Comparison of ENCODE assay signal across 9 cellular contexts in genomic region chr11:125627236-125627910, GRCh38. TPM values are rescaled to one million over a fixed set of nuclear protein-coding genes. Genes with fewer than 3 reads are reported as not detected.
DNase-seq lines count a peak whose midpoint lies in the region; ATAC-seq and TF ChIP-seq lines count a peak whose summit lies in the region.
"Had no signal": no experiment of that assay in that cellular context is flagged by ENCODE, and none has a peak within 500 bp of the region (broad histone marks: within the 10 kb centered on the region; RNA-seq: fewer than 3 reads in every experiment).

No MANE protein-coding gene starts in this region.

- no peaks in the 10 kb centered on the region for H3K9me3 ChIP-seq in CD4-positive, CD25-positive, alpha-beta regulatory T cell (ENCODE audit: control insufficient read depth in 2 of 2, low read length in 2 of 2)
- H3K9me3 ChIP-seq in HUES6 (ENCODE audit: control insufficient read depth, insufficient read depth, low read depth, low read length) (no peaks in the 10 kb centered on the region), adipocyte (ENCODE audit: control insufficient read depth, low read length) (no peaks in the 10 kb centered on the region), ovary (no peaks in the 10 kb centered on the region)

- H3K4me1 ChIP-seq in CD4-positive, CD25-positive, alpha-beta regulatory T cell (ENCODE audit: control insufficient read depth, insufficient read depth, low read length, poor library complexity, severe bottlenecking) = peaks cover 20% of the 10 kb centered on the region
- H3K4me1 ChIP-seq in HUES6 (ENCODE audit: control insufficient read depth, insufficient read depth, low read length) (peaks cover 12% of the 10 kb centered on the region; the same call in 1 of the 2 replicates), adipocyte (ENCODE audit: control insufficient read depth, insufficient read depth, low read length) (peaks cover 12% of the 10 kb centered on the region), ovary (ENCODE audit: insufficient read depth) (peaks cover 2% of the 10 kb centered on the region)

- H3K9me3 Mint-ChIP-seq in CD4-positive, CD25-positive, alpha-beta regulatory T cell = no peaks in the 10 kb centered on the region

- no peaks in the 10 kb centered on the region for H3K27me3 ChIP-seq in CD4-positive, CD25-positive, alpha-beta regulatory T cell (ENCODE audit: control insufficient read depth, insufficient read depth, low read length)
- H3K27me3 ChIP-seq in HUES6 (ENCODE audit: control insufficient read depth, insufficient read depth, low read length) (no peaks in the 10 kb centered on the region), adipocyte (replicated peaks; ENCODE audit: control insufficient read depth, insufficient read depth, low read length) (no peaks in the 10 kb centered on the region), ovary (no peaks in the 10 kb centered on the region)

- H3K4me3 Mint-ChIP-seq in CD4-positive, CD25-positive, alpha-beta regulatory T cell = peak overlapping the region; percentile 93 to 100 (median 98)

- H3K27ac Mint-ChIP-seq in CD4-positive, CD25-positive, alpha-beta regulatory T cell = peak overlapping the region; percentile 76 to 92 (median 91)

- peak overlapping the region; percentile 96 for H3K9ac ChIP-seq in HUES6 (ENCODE audit: low read length)
- peak overlapping the region; percentile 97 for H3K9ac ChIP-seq in adipocyte (ENCODE audit: low read length)

- peaks cover 18 to 35% (median 31%) of the 10 kb centered on the region in 4 donors for H3K4me1 Mint-ChIP-seq in CD4-positive, CD25-positive, alpha-beta regulatory T cell

- no peak for TF ChIP-seq POLR2A in ovary (IDR thresholded peaks at IDR 0.05)

- TF ChIP-seq CTCF in ovary (IDR thresholded peaks at IDR 0.05) = no peak

- ATAC-seq in CD4-positive, CD25-positive, alpha-beta regulatory T cell (ENCODE audit: low read depth in 2 of 2) = no peak

- no peak for TF ChIP-seq EP300 in ovary (IDR thresholded peaks at IDR 0.05)

- intact Hi-C loops in ovary (cut with DNase I) = loop anchor here in 1 of 4 donors (10.0 kb wide), 1 partner anchor 63 kb away; the partner anchor contains the start of gene EI24

- H3K4me3 ChIP-seq in CD4-positive, CD25-positive, alpha-beta regulatory T cell (ENCODE audit: low read depth, low read length) = peak overlapping the region; percentile 88
- peak overlapping the region; percentile 87 for H3K4me3 ChIP-seq in HUES6 (ENCODE audit: low read depth, low read length)
- peak overlapping the region; percentile 83 for H3K4me3 ChIP-seq in adipocyte (ENCODE audit: low read length)
- no peak overlapping the region for H3K4me3 ChIP-seq in ovary

- peaks cover 3% of the 10 kb centered on the region for H3K36me3 Mint-ChIP-seq in CD4-positive, CD25-positive, alpha-beta regulatory T cell

- H3K27ac ChIP-seq in CD4-positive, CD25-positive, alpha-beta regulatory T cell (ENCODE audit: insufficient read depth, low read length, poor library complexity, severe bottlenecking) = no peak overlapping the region
- H3K27ac ChIP-seq in HUES6 (ENCODE audit: low read depth, low read length) = 0 out of 2 replicates have a peak overlapping the region, but pooled peaks have one; percentile 87
- no peak overlapping the region for H3K27ac ChIP-seq in ovary

- H3K27me3 Mint-ChIP-seq in CD4-positive, CD25-positive, alpha-beta regulatory T cell = peaks cover 4% of the 10 kb centered on the region

- H3K36me3 ChIP-seq in CD4-positive, CD25-positive, alpha-beta regulatory T cell (ENCODE audit: control insufficient read depth, insufficient read depth, low read length) = no peaks in the 10 kb centered on the region
- H3K36me3 ChIP-seq in HUES6 (ENCODE audit: control insufficient read depth, insufficient read depth, low read length) (peaks cover 50% of the 10 kb centered on the region), adipocyte (ENCODE audit: control insufficient read depth, insufficient read depth, low read length, severe bottlenecking) (no peaks in the 10 kb centered on the region), ovary (no peaks in the 10 kb centered on the region)

- WGBS in ovary, 3 donors = 60 to 68% (median 64%) methylated on average over 7 of the region's 7 CpGs

- DNase-seq in CD4-positive, CD25-positive, alpha-beta regulatory T cell = no peak
- DNase-seq in adipocyte (ENCODE audit: low read depth) (peak; percentile 27), kidney tubule cell (ENCODE audit: low spot score) (peak; percentile 4), mucosa of gallbladder (ENCODE audit: low spot score) (no peak), ovary (no peak), NCI-H2196 (lab: John Stamatoyannopoulos, UW; ENCODE audit: unreplicated experiment) (no peak), NCI-H2107 (lab: John Stamatoyannopoulos, UW) (no peak)

RNA-seq across cellular contexts. Expression of gene CHEK1, which starts 2.4 kb away (rescaled TPM):
- 13.2 TPM for total RNA-seq in CD4-positive, CD25-positive, alpha-beta regulatory T cell
- polyA plus RNA-seq in CD4-positive, CD25-positive, alpha-beta regulatory T cell = 10 to 100 TPM in 1 of 4 donors, 1 to 10 TPM in 3; 4.4 to 12.7 (median 6.8) TPM
- total RNA-seq in mucosa of gallbladder (4.9 TPM), ovary (1 to 10 TPM in 4 of 7 donors, under 1 TPM in 3; 0.24 to 3.2 (median 1.1) TPM)
- 1 to 10 TPM; 1.5 to 3.5 TPM for polyA plus RNA-seq in ovary

RNA-seq across cellular contexts. Expression of gene STT3A, which starts 34.7 kb away (rescaled TPM):
- total RNA-seq in CD4-positive, CD25-positive, alpha-beta regulatory T cell = 46.8 TPM
- 10 to 100 TPM; 51.0 to 73.3 (median 61.9) TPM for polyA plus RNA-seq in CD4-positive, CD25-positive, alpha-beta regulatory T cell
- total RNA-seq in mucosa of gallbladder = 139 TPM
- total RNA-seq in ovary = 100 to 1,000 TPM in 5 of 7 donors, 10 to 100 TPM in 2; 51.9 to 161 (median 135) TPM
- 100 to 1,000 TPM in 1 of 2 donors, 10 to 100 TPM in 1; 69.8 to 239 TPM for polyA plus RNA-seq in ovary

RNA-seq across cellular contexts. Expression of gene ACRV1, which starts 53.3 kb away (rescaled TPM):
- not detected for total RNA-seq in CD4-positive, CD25-positive, alpha-beta regulatory T cell
- polyA plus RNA-seq in CD4-positive, CD25-positive, alpha-beta regulatory T cell = not detected
- total RNA-seq in mucosa of gallbladder (not detected), ovary (not detected)
- polyA plus RNA-seq in ovary = not detected
- total RNA-seq: NCI-H460 had no signal

RNA-seq across cellular contexts. Expression of gene EI24, which starts 58.1 kb away (rescaled TPM):
- total RNA-seq in CD4-positive, CD25-positive, alpha-beta regulatory T cell = 19.2 TPM
- polyA plus RNA-seq in CD4-positive, CD25-positive, alpha-beta regulatory T cell = 10 to 100 TPM; 57.2 to 84.9 (median 75.8) TPM
- 77.3 TPM for total RNA-seq in mucosa of gallbladder
- total RNA-seq in ovary = 10 to 100 TPM; 44.9 to 58.4 (median 53.4) TPM
- 100 to 1,000 TPM in 1 of 2 donors, 10 to 100 TPM in 1; 48.4 to 149 TPM for polyA plus RNA-seq in ovary

Comparison
In these comparisons a context has a peak if more than half of its experiments do, and no peak if none do; other contexts are left out.
1. DNase-seq: peak in adipocyte (single experiment) and kidney tubule cell (single experiment); none in CD4-positive, CD25-positive, alpha-beta regulatory T cell (0 of 3), mucosa of gallbladder (single experiment), ovary (0 of 5), NCI-H2196 (single experiment) and NCI-H2107 (single experiment).